ENCODE assay signal across 1 cellular context in genomic region chr2:179239194-179239593, GRCh38.
TF ChIP-seq lines count a peak whose summit lies in the region.

No MANE protein-coding gene starts in this region.

TF ChIP-seq in HepG2, 621 proteins besides CTCF, POLR2A, EP300 and RAD21 (continued from another document and continues in another):
- TF ChIP-seq ZNF280B (CRISPR knock-in tag; IDR thresholded peaks at IDR 0.05; ENCODE audit: borderline replicate concordance) (no peak), HMGA1 (CRISPR knock-in tag; conservative IDR thresholded peaks at IDR 0.05) (no peak), KDM1A (CRISPR knock-in tag; IDR thresholded peaks at IDR 0.05) (no peak), YY1 (IDR thresholded peaks at IDR 0.05; ENCODE audit: insufficient read depth, insufficient replicate concordance, low read depth, low read length) (no peak), CENPT (CRISPR knock-in tag; IDR thresholded peaks at IDR 0.05; ENCODE audit: low read depth) (no peak), ARHGAP35 (CRISPR knock-in tag; IDR thresholded peaks at IDR 0.05; ENCODE audit: borderline replicate concordance) (no peak), ZNF775 (CRISPR knock-in tag; IDR thresholded peaks at IDR 0.05; ENCODE audit: borderline replicate concordance) (no peak), YEATS2 (CRISPR knock-in tag; IDR thresholded peaks at IDR 0.05; ENCODE audit: borderline replicate concordance) (no peak), GLI4 (CRISPR knock-in tag; IDR thresholded peaks at IDR 0.05; ENCODE audit: borderline replicate concordance) (no peak), ZNF563 (CRISPR knock-in tag; IDR thresholded peaks at IDR 0.05) (no peak), TFAP4 (IDR thresholded peaks at IDR 0.05; ENCODE audit: borderline replicate concordance, low read depth) (peak; percentile 90), ZBTB49 (CRISPR knock-in tag; IDR thresholded peaks at IDR 0.05; ENCODE audit: borderline replicate concordance) (no peak), MIER2 (CRISPR knock-in tag; IDR thresholded peaks at IDR 0.05) (no peak), HMG20A (CRISPR knock-in tag; IDR thresholded peaks at IDR 0.05; ENCODE audit: borderline replicate concordance) (peak; percentile 80; the same call in 1 of the 2 replicates), HNF4G (IDR thresholded peaks at IDR 0.05; ENCODE audit: borderline replicate concordance, low read depth, low read length) (peak; percentile 40; the same call in 1 of the 2 replicates), HNF4G (CRISPR knock-in tag; IDR thresholded peaks at IDR 0.05; ENCODE audit: borderline replicate concordance, low read depth) (no peak), SYNCRIP (IDR thresholded peaks at IDR 0.05; ENCODE audit: insufficient read depth, low read depth, low read length) (no peak), YEATS4 (CRISPR knock-in tag; IDR thresholded peaks at IDR 0.05; ENCODE audit: borderline replicate concordance) (no peak), HNF4A (CRISPR knock-in tag; IDR thresholded peaks at IDR 0.05) (peak; percentile 66), CREB3 (CRISPR knock-in tag; IDR thresholded peaks at IDR 0.05) (no peak), TEAD2 (CRISPR knock-in tag; IDR thresholded peaks at IDR 0.05) (no peak), ZNF644 (CRISPR knock-in tag; IDR thresholded peaks at IDR 0.05; ENCODE audit: low read depth) (no peak), TBL1XR1 (IDR thresholded peaks at IDR 0.05; ENCODE audit: borderline replicate concordance, low read length, partially characterized antibody) (no peak), HHEX (CRISPR knock-in tag; IDR thresholded peaks at IDR 0.05) (no peak), ATF5 (CRISPR knock-in tag; IDR thresholded peaks at IDR 0.05; ENCODE audit: low read depth) (no peak), ZNF678 (CRISPR knock-in tag; IDR thresholded peaks at IDR 0.05) (no peak), TARDBP (CRISPR knock-in tag; IDR thresholded peaks at IDR 0.05) (no peak; the same call in 1 of the 2 replicates), PAXIP1 (CRISPR knock-in tag; conservative IDR thresholded peaks at IDR 0.05) (peak; percentile 89), LBX2 (CRISPR knock-in tag; IDR thresholded peaks at IDR 0.05; ENCODE audit: borderline replicate concordance) (no peak), CBX1 (IDR thresholded peaks at IDR 0.05; ENCODE audit: low read depth) (no peak), ZNF781 (CRISPR knock-in tag; IDR thresholded peaks at IDR 0.05; ENCODE audit: borderline replicate concordance, not compliant biosample characterization) (no peak), DPF2 (CRISPR knock-in tag; IDR thresholded peaks at IDR 0.05; ENCODE audit: borderline replicate concordance, low read depth) (peak; percentile 61; the same call in 1 of the 2 replicates), FOXM1 (CRISPR knock-in tag; IDR thresholded peaks at IDR 0.05) (no peak), ZNF263 (CRISPR knock-in tag; IDR thresholded peaks at IDR 0.05) (no peak), FOXJ3 (CRISPR knock-in tag; IDR thresholded peaks at IDR 0.05; ENCODE audit: borderline replicate concordance) (no peak), ZNF790 (CRISPR knock-in tag; IDR thresholded peaks at IDR 0.05; ENCODE audit: borderline replicate concordance) (no peak), NFE2L2 (IDR thresholded peaks at IDR 0.05; ENCODE audit: low read length) (no peak), ZNF274 (CRISPR knock-in tag; IDR thresholded peaks at IDR 0.05) (no peak), BCLAF1 (IDR thresholded peaks at IDR 0.05) (no peak), ZNF362 (CRISPR knock-in tag; IDR thresholded peaks at IDR 0.05; ENCODE audit: borderline replicate concordance) (peak; percentile 95), ZNF326 (CRISPR knock-in tag; IDR thresholded peaks at IDR 0.05; ENCODE audit: borderline replicate concordance) (no peak), MLXIP (CRISPR knock-in tag; IDR thresholded peaks at IDR 0.05; ENCODE audit: borderline replicate concordance) (no peak), ZNF619 (CRISPR knock-in tag; IDR thresholded peaks at IDR 0.05) (no peak), ZNF496 (CRISPR knock-in tag; IDR thresholded peaks at IDR 0.05; ENCODE audit: insufficient replicate concordance) (no peak), ZSCAN9 (CRISPR knock-in tag; IDR thresholded peaks at IDR 0.05; ENCODE audit: borderline replicate concordance) (no peak), PBX2 (CRISPR knock-in tag; IDR thresholded peaks at IDR 0.05) (no peak)
